In genomic region chr19:31539386-31539785, GRCh38 we compare ENCODE assay signal across 22 cellular contexts.
"Had no signal": no experiment of that assay in that cellular context is flagged by ENCODE, and none has a peak within 500 bp of the region (broad histone marks: within the 10 kb centered on the region; RNA-seq: fewer than 3 reads in every experiment).

No MANE protein-coding gene starts in this region.

- H3K27ac Mint-ChIP-seq: dendritic cell treated with granulocyte-macrophage colony-stimulating factor and Interleukin-4, amounts not matched to agents 40 ng/mL and 50 ng/mL, for 4 days; naive thymus-derived CD8-positive, alpha-beta T cell; nephron progenitor cell; stimulated activated memory B cell treated with anti-CD40 and anti-IgM and Interleukin-4, amounts not matched to agents 10 μg/mL and 1 μg/mL and 100 μg/mL, for 72 hours had no signal

- DNase-seq: central memory CD4-positive, alpha-beta T cell; effector memory CD4-positive, alpha-beta T cell; erythroblast; gastrocnemius medialis; kidney; left lung; mesendoderm; naive thymus-derived CD8-positive, alpha-beta T cell; nephron progenitor cell; nucleus accumbens; ovary; posterior cingulate gyrus; retina; stimulated activated CD4-positive, alpha-beta T cell treated with anti-CD3 and anti-CD28 coated beads, Interleukin-2, amount 100 ng/mL, for 24 hours; stimulated activated CD4-positive, alpha-beta T cell treated with anti-CD3 and anti-CD28 coated beads, Interleukin-4, amount 100 ng/mL, for 24 hours; stimulated activated naive CD8-positive, alpha-beta T cell treated with anti-CD3 and anti-CD28 coated beads, Interleukin-15, Interleukin-2, amounts not matched to agents 100 U/mL and 50 U/mL, for 24 hours; upper lobe of left lung had no signal

- H3K27ac ChIP-seq: gastrocnemius medialis, left lung, ovary, thoracic aorta, tibial nerve, upper lobe of left lung had no signal

- H3K4me2 ChIP-seq: smooth muscle cell had no signal

- H3K4me3 ChIP-seq: gastrocnemius medialis, left lung, ovary, smooth muscle cell, thoracic aorta, tibial nerve, upper lobe of left lung had no signal

- H3K9me3 ChIP-seq: gastrocnemius medialis, ovary, thoracic aorta had no signal

- H3K4me3 Mint-ChIP-seq: dendritic cell treated with granulocyte-macrophage colony-stimulating factor and Interleukin-4, amounts not matched to agents 40 ng/mL and 50 ng/mL, for 4 days; naive thymus-derived CD8-positive, alpha-beta T cell; nephron progenitor cell; stimulated activated memory B cell treated with anti-CD40 and anti-IgM and Interleukin-4, amounts not matched to agents 10 μg/mL and 1 μg/mL and 100 μg/mL, for 72 hours had no signal

- H3K27me3 Mint-ChIP-seq: dendritic cell treated with granulocyte-macrophage colony-stimulating factor and Interleukin-4, amounts not matched to agents 40 ng/mL and 50 ng/mL, for 4 days; stimulated activated memory B cell treated with anti-CD40 and anti-IgM and Interleukin-4, amounts not matched to agents 10 μg/mL and 1 μg/mL and 100 μg/mL, for 72 hours had no signal

- H3K27me3 ChIP-seq: gastrocnemius medialis, ovary, tibial nerve, upper lobe of left lung had no signal

- H3K4me1 Mint-ChIP-seq: naive thymus-derived CD8-positive, alpha-beta T cell; stimulated activated memory B cell treated with anti-CD40 and anti-IgM and Interleukin-4, amounts not matched to agents 10 μg/mL and 1 μg/mL and 100 μg/mL, for 72 hours had no signal

- H3K4me1 ChIP-seq: gastrocnemius medialis, left lung, tibial nerve, upper lobe of left lung had no signal

- ATAC-seq: gastrocnemius medialis; left lung; naive thymus-derived CD8-positive, alpha-beta T cell; stimulated activated memory B cell treated with anti-CD40 and anti-IgM and Interleukin-4, amounts not matched to agents 10 μg/mL and 1 μg/mL and 100 μg/mL, for 72 hours; stimulated activated naive CD8-positive, alpha-beta T cell treated with anti-CD3 and anti-CD28 coated beads, Interleukin-15, Interleukin-2, amounts not matched to agents 100 U/mL and 50 U/mL, for 24 hours had no signal

- H3K36me3 Mint-ChIP-seq: stimulated activated memory B cell treated with anti-CD40 and anti-IgM and Interleukin-4, amounts not matched to agents 10 μg/mL and 1 μg/mL and 100 μg/mL, for 72 hours had no signal
